18 cellular contexts compared by ENCODE assay signal in genomic region chr11:3932698-3933097, GRCh38.
A peak's percentile ranks its signal among the peaks of the same experiment; 100 is the strongest.
DNase-seq lines count a peak whose midpoint lies in the region; ATAC-seq and TF ChIP-seq lines count a peak whose summit lies in the region.
"Had no signal": no experiment of that assay in that cellular context is flagged by ENCODE, and none has a peak within 500 bp of the region (broad histone marks: within the 10 kb centered on the region; RNA-seq: fewer than 3 reads in every experiment).

No MANE protein-coding gene starts in this region.

- TF ChIP-seq POLR2A in gastrocnemius medialis (IDR thresholded peaks at IDR 0.05), result no peak

- ATAC-seq in naive thymus-derived CD8-positive, alpha-beta T cell, result no peak
- no peak for ATAC-seq in gastrocnemius medialis
- no peak for ATAC-seq in GM21515 (IDR thresholded peaks at IDR 0.05; ENCODE audit: unreplicated experiment)
- ATAC-seq in activated CD8-positive, alpha-beta T cell treated with anti-CD3 and anti-CD28 coated beads, Interleukin-2, amount 10 ng/mL, durations not matched to agents 7 days and 5 days, result no peak
- ATAC-seq: A549, GM12878 had no signal

- H3K27me3 ChIP-seq in gastrocnemius medialis, result no peaks in the 10 kb centered on the region

- H3K4me3 ChIP-seq in gastrocnemius medialis, result no peak overlapping the region
- H3K4me3 ChIP-seq: A549, GM12878 had no signal

- CTCF ChIA-PET in activated CD8-positive, alpha-beta T cell treated with anti-CD3 and anti-CD28 coated beads, Interleukin-2, amount 10 ng/mL, durations not matched to agents 7 days and 5 days (lab: Charles Lee), result interaction anchor here (0.6 to 1.4 kb wide), 3 partner anchors 10 to 52 kb away, joined by 3 to 4 read pairs (median 3); no protein-coding TSS in a partner anchor
- CTCF ChIA-PET in activated CD4-positive, alpha-beta memory T cell treated with anti-CD3 and anti-CD28 coated beads, Interleukin-2, amount 10 ng/mL, durations not matched to agents 7 days and 5 days (lab: Charles Lee), result no interaction called here

- H3K27ac ChIP-seq in gastrocnemius medialis, result peak overlapping the region; percentile 36 to 86 (median 61)
- H3K27ac ChIP-seq: 22Rv1, A549, C4-2B had no signal

- in situ Hi-C loops in gastrocnemius medialis (cut with MboI; ENCODE audit: low sequenced_read_pairs in 4 of 4), result loop anchor here in 1 of 4 donors (10.0 kb wide), 2 partner anchors 62 to 68 kb away; no protein-coding TSS in a partner anchor

- H3K36me3 Mint-ChIP-seq in activated naive CD8-positive, alpha-beta T cell, result peaks cover 10% of the 10 kb centered on the region
- H3K36me3 Mint-ChIP-seq in activated naive CD8-positive, alpha-beta T cell treated with anti-CD3 and anti-CD28 coated beads for 36 hours, result peaks cover 11% of the 10 kb centered on the region
- peaks cover 0 to 6% (median 0%) of the 10 kb centered on the region in 3 donors for H3K36me3 Mint-ChIP-seq in immature natural killer cell
- peaks cover 0 to 24% (median 1%) of the 10 kb centered on the region in 3 donors for H3K36me3 Mint-ChIP-seq in naive thymus-derived CD8-positive, alpha-beta T cell
- peaks cover 35% of the 10 kb centered on the region for H3K36me3 Mint-ChIP-seq in activated CD8-positive, alpha-beta T cell treated with anti-CD3 and anti-CD28 coated beads, Interleukin-2, amount 10 ng/mL, durations not matched to agents 7 days and 5 days (ENCODE audit: low read depth)
- H3K36me3 Mint-ChIP-seq in activated CD4-positive, alpha-beta memory T cell treated with anti-CD3 and anti-CD28 coated beads, Interleukin-2, amount 10 ng/mL, durations not matched to agents 7 days and 5 days (ENCODE audit: low read depth), result peaks cover 59% of the 10 kb centered on the region

- H3K4me1 Mint-ChIP-seq in activated naive CD8-positive, alpha-beta T cell (ENCODE audit: low read depth), result peaks cover 69% of the 10 kb centered on the region
- H3K4me1 Mint-ChIP-seq in activated naive CD8-positive, alpha-beta T cell treated with anti-CD3 and anti-CD28 coated beads for 36 hours, result peaks cover 52% of the 10 kb centered on the region
- H3K4me1 Mint-ChIP-seq in immature natural killer cell, result peaks cover 77 to 92% of the 10 kb centered on the region in 2 donors
- H3K4me1 Mint-ChIP-seq in naive thymus-derived CD8-positive, alpha-beta T cell, result peaks cover 43 to 94% (median 86%) of the 10 kb centered on the region in 4 donors
- peaks cover 51% of the 10 kb centered on the region for H3K4me1 Mint-ChIP-seq in activated CD8-positive, alpha-beta T cell treated with anti-CD3 and anti-CD28 coated beads, Interleukin-2, amount 10 ng/mL, durations not matched to agents 7 days and 5 days (ENCODE audit: low read depth)
- peaks cover 28% of the 10 kb centered on the region for H3K4me1 Mint-ChIP-seq in activated CD4-positive, alpha-beta memory T cell treated with anti-CD3 and anti-CD28 coated beads, Interleukin-2, amount 10 ng/mL, durations not matched to agents 7 days and 5 days

- H3K36me3 ChIP-seq in gastrocnemius medialis, result no peaks in the 10 kb centered on the region

- H3K9me3 ChIP-seq in gastrocnemius medialis, result no peaks in the 10 kb centered on the region
- H3K9me3 ChIP-seq: A549 had no signal

- no peak overlapping the region for H3K4me3 Mint-ChIP-seq in activated naive CD8-positive, alpha-beta T cell
- no peak overlapping the region for H3K4me3 Mint-ChIP-seq in activated naive CD8-positive, alpha-beta T cell treated with anti-CD3 and anti-CD28 coated beads for 36 hours
- H3K4me3 Mint-ChIP-seq in immature natural killer cell, result no peak overlapping the region
- H3K4me3 Mint-ChIP-seq in naive thymus-derived CD8-positive, alpha-beta T cell, result no peak overlapping the region
- no peak overlapping the region for H3K4me3 Mint-ChIP-seq in activated CD8-positive, alpha-beta T cell treated with anti-CD3 and anti-CD28 coated beads, Interleukin-2, amount 10 ng/mL, durations not matched to agents 7 days and 5 days
- H3K4me3 Mint-ChIP-seq in activated CD4-positive, alpha-beta memory T cell treated with anti-CD3 and anti-CD28 coated beads, Interleukin-2, amount 10 ng/mL, durations not matched to agents 7 days and 5 days, result no peak overlapping the region
- H3K4me3 Mint-ChIP-seq: CD4-positive, alpha-beta memory T cell; H9 had no signal

- POLR2A ChIA-PET in naive thymus-derived CD8-positive, alpha-beta T cell (lab: Charles Lee), result interaction anchor here (0.7 to 0.8 kb wide), 2 partner anchors 27 to 52 kb away, joined by 5 read pairs; no protein-coding TSS in a partner anchor
- POLR2A ChIA-PET in activated CD8-positive, alpha-beta T cell treated with anti-CD3 and anti-CD28 coated beads, Interleukin-2, amount 10 ng/mL, durations not matched to agents 7 days and 5 days (lab: Charles Lee), result interaction anchor here (0.9 kb wide), 1 partner anchor 79 kb away, joined by 3 read pairs; no protein-coding TSS in a partner anchor
- POLR2A ChIA-PET in activated CD4-positive, alpha-beta memory T cell treated with anti-CD3 and anti-CD28 coated beads, Interleukin-2, amount 10 ng/mL, durations not matched to agents 7 days and 5 days (lab: Charles Lee), result interaction anchor here (0.6 to 1.1 kb wide), 2 partner anchors 21 to 78 kb away, joined by 3 to 6 read pairs; partner anchors contain the start of gene STIM1

- H3K9me3 Mint-ChIP-seq in activated naive CD8-positive, alpha-beta T cell (ENCODE audit: low read depth), result no peaks in the 10 kb centered on the region
- H3K9me3 Mint-ChIP-seq in activated naive CD8-positive, alpha-beta T cell treated with anti-CD3 and anti-CD28 coated beads for 36 hours, result no peaks in the 10 kb centered on the region
- no peaks in the 10 kb centered on the region for H3K9me3 Mint-ChIP-seq in immature natural killer cell
- H3K9me3 Mint-ChIP-seq in naive thymus-derived CD8-positive, alpha-beta T cell, result no peaks in the 10 kb centered on the region
- H3K9me3 Mint-ChIP-seq in activated CD8-positive, alpha-beta T cell treated with anti-CD3 and anti-CD28 coated beads, Interleukin-2, amount 10 ng/mL, durations not matched to agents 7 days and 5 days (ENCODE audit: insufficient read depth), result no peaks in the 10 kb centered on the region
- H3K9me3 Mint-ChIP-seq in activated CD4-positive, alpha-beta memory T cell treated with anti-CD3 and anti-CD28 coated beads, Interleukin-2, amount 10 ng/mL, durations not matched to agents 7 days and 5 days, result no peaks in the 10 kb centered on the region
- H3K9me3 Mint-ChIP-seq: CD4-positive, alpha-beta memory T cell; H9 had no signal

- no peak for DNase-seq in activated naive CD8-positive, alpha-beta T cell treated with anti-CD3 and anti-CD28 coated beads for 36 hours
- no peak for DNase-seq in immature natural killer cell
- DNase-seq in naive thymus-derived CD8-positive, alpha-beta T cell, result no peak
- DNase-seq in gastrocnemius medialis, result no peak
- no peak for DNase-seq in activated CD8-positive, alpha-beta T cell treated with anti-CD3 and anti-CD28 coated beads, Interleukin-2, amount 10 ng/mL, durations not matched to agents 7 days and 5 days
- no peak for DNase-seq in activated CD4-positive, alpha-beta memory T cell treated with anti-CD3 and anti-CD28 coated beads, Interleukin-2, amount 10 ng/mL, durations not matched to agents 7 days and 5 days
- DNase-seq: CD4-positive, alpha-beta memory T cell; DMS 273 treated with DMSO at 0.1 percent for 48 hours; DMS53; DND-41; EL; H9 had no signal

- H3K4me1 ChIP-seq in gastrocnemius medialis, result peaks cover 85 to 91% of the 10 kb centered on the region in 2 donors
- H3K4me1 ChIP-seq: A549 had no signal

- intact Hi-C loops in gastrocnemius medialis (cut with DNase I; ENCODE audit: low total_unique reads), result no loop called here

- no peak for TF ChIP-seq CTCF in gastrocnemius medialis (IDR thresholded peaks at IDR 0.05 in 4 of 5, conservative IDR thresholded peaks at IDR 0.05 in 1 of 5)

- H3K27ac Mint-ChIP-seq in activated naive CD8-positive, alpha-beta T cell, result peak overlapping the region; percentile 30
- no peak overlapping the region for H3K27ac Mint-ChIP-seq in activated naive CD8-positive, alpha-beta T cell treated with anti-CD3 and anti-CD28 coated beads for 36 hours
- peak overlapping the region in 4 of 6 donors; percentile 41 to 84 (median 60) for H3K27ac Mint-ChIP-seq in immature natural killer cell
- peak overlapping the region in 6 of 10 donors; percentile 20 to 81 (median 74) for H3K27ac Mint-ChIP-seq in naive thymus-derived CD8-positive, alpha-beta T cell
- H3K27ac Mint-ChIP-seq in activated CD8-positive, alpha-beta T cell treated with anti-CD3 and anti-CD28 coated beads, Interleukin-2, amount 10 ng/mL, durations not matched to agents 7 days and 5 days, result no peak overlapping the region
- no peak overlapping the region for H3K27ac Mint-ChIP-seq in activated CD4-positive, alpha-beta memory T cell treated with anti-CD3 and anti-CD28 coated beads, Interleukin-2, amount 10 ng/mL, durations not matched to agents 7 days and 5 days

- H3K27me3 Mint-ChIP-seq in activated naive CD8-positive, alpha-beta T cell, result no peaks in the 10 kb centered on the region
- H3K27me3 Mint-ChIP-seq in activated naive CD8-positive, alpha-beta T cell treated with anti-CD3 and anti-CD28 coated beads for 36 hours, result no peaks in the 10 kb centered on the region
- H3K27me3 Mint-ChIP-seq in immature natural killer cell (ENCODE audit: low read depth in 3 of 3), result peaks cover 0 to 2% (median 0%) of the 10 kb centered on the region in 3 donors
- no peaks in the 10 kb centered on the region for H3K27me3 Mint-ChIP-seq in naive thymus-derived CD8-positive, alpha-beta T cell
- no peaks in the 10 kb centered on the region for H3K27me3 Mint-ChIP-seq in activated CD8-positive, alpha-beta T cell treated with anti-CD3 and anti-CD28 coated beads, Interleukin-2, amount 10 ng/mL, durations not matched to agents 7 days and 5 days (ENCODE audit: low read depth)
- no peaks in the 10 kb centered on the region for H3K27me3 Mint-ChIP-seq in activated CD4-positive, alpha-beta memory T cell treated with anti-CD3 and anti-CD28 coated beads, Interleukin-2, amount 10 ng/mL, durations not matched to agents 7 days and 5 days
- H3K27me3 Mint-ChIP-seq: CD4-positive, alpha-beta memory T cell had no signal

Comparison
In these comparisons a context has a peak if more than half of its experiments do, and no peak if none do; other contexts are left out.
1. H3K27ac Mint-ChIP-seq: peak in activated naive CD8-positive, alpha-beta T cell (single experiment), immature natural killer cell (4 of 6) and naive thymus-derived CD8-positive, alpha-beta T cell (6 of 10); none in activated naive CD8-positive, alpha-beta T cell treated with anti-CD3 and anti-CD28 coated beads for 36 hours (single experiment), activated CD8-positive, alpha-beta T cell treated with anti-CD3 and anti-CD28 coated beads, Interleukin-2, amount 10 ng/mL, durations not matched to agents 7 days and 5 days (single experiment) and activated CD4-positive, alpha-beta memory T cell treated with anti-CD3 and anti-CD28 coated beads, Interleukin-2, amount 10 ng/mL, durations not matched to agents 7 days and 5 days (single experiment).